Comparison of ENCODE assay signal across 11 cellular contexts in genomic region chr7:2640858-2641257, GRCh38. TPM values are rescaled to one million over a fixed set of nuclear protein-coding genes. Genes with fewer than 3 reads are reported as not detected.
DNase-seq lines count a peak whose midpoint lies in the region; ATAC-seq and TF ChIP-seq lines count a peak whose summit lies in the region.
"Had no signal": no experiment of that assay in that cellular context is flagged by ENCODE, and none has a peak within 500 bp of the region (broad histone marks: within the 10 kb centered on the region; RNA-seq: fewer than 3 reads in every experiment).

No MANE protein-coding gene starts in this region.

- H3K36me3 ChIP-seq in mesendoderm (ENCODE audit: control insufficient read depth, insufficient read depth, low read length) (no peaks in the 10 kb centered on the region), testis (ENCODE audit: low read depth, missing control alignments) (no peaks in the 10 kb centered on the region), Karpas-422 (ENCODE audit: insufficient read depth, low read length) (no peaks in the 10 kb centered on the region)

- H3K79me2 ChIP-seq in mesendoderm (ENCODE audit: control insufficient read depth, insufficient read depth, low read length) (peaks cover 73% of the 10 kb centered on the region), Karpas-422 (ENCODE audit: low read length) (no peaks in the 10 kb centered on the region)

- H3K4me2 ChIP-seq in mesendoderm (ENCODE audit: low read length): no peak overlapping the region
- no peak overlapping the region for H3K4me2 ChIP-seq in Karpas-422 (ENCODE audit: low read depth, low read length, poor library complexity, severe bottlenecking)

- H4K5ac ChIP-seq in mesendoderm (ENCODE audit: low read length): no peak overlapping the region

- H2BK5ac ChIP-seq in mesendoderm (ENCODE audit: low read length): peak overlapping the region; percentile 21

- H3K27ac ChIP-seq in mesendoderm (ENCODE audit: low read depth, low read length) (peak overlapping the region; percentile 97), testis (peak overlapping the region; percentile 44 to 72), Karpas-422 (ENCODE audit: low read length) (no peak overlapping the region)

- H3K27me3 Mint-ChIP-seq in chondrocyte (ENCODE audit: low read depth) (no peaks in the 10 kb centered on the region), natural killer cell (ENCODE audit: low read depth in 2 of 2) (no peaks in the 10 kb centered on the region)

- peak overlapping the region; percentile 70 for H3K23ac ChIP-seq in mesendoderm (ENCODE audit: low read length)

- H3K4me3 ChIP-seq in mesendoderm (ENCODE audit: low read length) (no peak overlapping the region), testis (no peak overlapping the region), Karpas-422 (ENCODE audit: low read length) (no peak overlapping the region)

- no peak overlapping the region for H2AFZ ChIP-seq in Karpas-422 (ENCODE audit: low read length)

- peaks cover 85% of the 10 kb centered on the region for H3K4me1 Mint-ChIP-seq in chondrocyte (ENCODE audit: low read depth)
- H3K4me1 Mint-ChIP-seq in natural killer cell: peaks cover 15 to 24% of the 10 kb centered on the region in 2 donors

- peaks cover 28% of the 10 kb centered on the region for H3K79me1 ChIP-seq in mesendoderm (ENCODE audit: low read length)

- H2AK5ac ChIP-seq in mesendoderm (ENCODE audit: low read length): peak overlapping the region; percentile 35

- H3K4me1 ChIP-seq in mesendoderm (ENCODE audit: control insufficient read depth, low read depth, low read length) (peaks cover 15% of the 10 kb centered on the region), testis (peaks cover 57% of the 10 kb centered on the region), Karpas-422 (ENCODE audit: low read length) (peaks cover 17% of the 10 kb centered on the region)

- TF ChIP-seq CTCF in chondrocyte (IDR thresholded peaks at IDR 0.05) (no peak), testis (IDR thresholded peaks at IDR 0.05) (no peak), natural killer cell (IDR thresholded peaks at IDR 0.05) (no peak)

- intact Hi-C loops in testis (cut with DNase I; ENCODE audit: low total_unique reads) (no loop called here), natural killer cell (cut with micrococcal nuclease) (no loop called here)

- H3K27me3 ChIP-seq in mesendoderm (ENCODE audit: insufficient read depth, low read length, poor library complexity) (no peaks in the 10 kb centered on the region), testis (no peaks in the 10 kb centered on the region), Karpas-422 (ENCODE audit: low read length) (no peaks in the 10 kb centered on the region)

- H3K36me3 Mint-ChIP-seq in chondrocyte (ENCODE audit: low read depth) (no peaks in the 10 kb centered on the region), natural killer cell (no peaks in the 10 kb centered on the region)
- H3K36me3 Mint-ChIP-seq: immature natural killer cell had no signal

- no peak overlapping the region for H4K8ac ChIP-seq in mesendoderm (ENCODE audit: low read depth, low read length)

- ATAC-seq in GM21528 (IDR thresholded peaks at IDR 0.05; ENCODE audit: low FRiP score, unreplicated experiment) (no peak), natural killer cell (no peak)

- H4K20me1 ChIP-seq in Karpas-422 (ENCODE audit: insufficient read depth, low read depth, low read length): peaks cover 3% of the 10 kb centered on the region; the same call in 1 of the 2 replicates

- peak overlapping the region; percentile 58 for H3K4ac ChIP-seq in mesendoderm (ENCODE audit: low read depth, low read length)

- no peaks in the 10 kb centered on the region for H3K9me2 ChIP-seq in Karpas-422 (replicated peaks; ENCODE audit: insufficient read depth, low read length)

- no peak overlapping the region for H2BK15ac ChIP-seq in mesendoderm (replicated peaks; ENCODE audit: low read depth)

- H3K56ac ChIP-seq in mesendoderm (ENCODE audit: low read length): peak overlapping the region; percentile 83

- WGBS in mesendoderm (ENCODE audit: extremely low coverage, insufficient coverage, low lambda C conversion rate): no CpG with 5 or more reads among the region's 8 CpGs
- 74 to 80% methylated on average over 1 to 8 of the region's 8 CpGs for WGBS in testis, 2 donors

- peak overlapping the region; percentile 69 for H2BK120ac ChIP-seq in mesendoderm (ENCODE audit: low read depth, low read length)

- H3K9me3 Mint-ChIP-seq in chondrocyte (ENCODE audit: low read depth): no peaks in the 10 kb centered on the region
- H3K9me3 Mint-ChIP-seq in natural killer cell: no peaks in the 10 kb centered on the region
- H3K9me3 Mint-ChIP-seq: immature natural killer cell had no signal

- TF ChIP-seq POLR2A in testis (IDR thresholded peaks at IDR 0.05): no peak

- H3K9me3 ChIP-seq in testis (no peaks in the 10 kb centered on the region), Karpas-422 (ENCODE audit: low read length) (no peaks in the 10 kb centered on the region)

- peak overlapping the region; percentile 69 for H3K18ac ChIP-seq in mesendoderm (ENCODE audit: low read length)

- H3K9ac ChIP-seq in mesendoderm (ENCODE audit: low read length) (peak overlapping the region; percentile 68), Karpas-422 (ENCODE audit: low read length) (no peak overlapping the region)

- H3K4me3 Mint-ChIP-seq in chondrocyte (ENCODE audit: unreplicated experiment) (peak overlapping the region; percentile 36), natural killer cell (no peak overlapping the region)
- H3K4me3 Mint-ChIP-seq: immature natural killer cell had no signal

- DNase-seq in M059J (ENCODE audit: low read depth) (peak; percentile 75), chondrocyte (ENCODE audit: low spot score) (no peak), mesendoderm (no peak), testis (no peak), natural killer cell (no peak), middle frontal gyrus (ENCODE audit: extremely low spot score, low spot score) (no peak), Karpas-422 (no peak)
- DNase-seq: immature natural killer cell, NCI-H1417, SIG-M5 had no signal

- H3K27ac Mint-ChIP-seq in chondrocyte (ENCODE audit: unreplicated experiment): peak overlapping the region; percentile 92
- H3K27ac Mint-ChIP-seq in natural killer cell: no peak overlapping the region
- H3K27ac Mint-ChIP-seq: immature natural killer cell had no signal

RNA-seq across cellular contexts. Expression of gene TTYH3, which starts 9.1 kb away (rescaled TPM):
- total RNA-seq in M059J (2014; rRNA removed; shearing (Covaris generic)): 18.9 and 38.9 TPM in 2 replicates
- total RNA-seq in chondrocyte: 196 to 209 TPM (median 198 TPM) in 3 replicates
- 98.9 TPM for polyA plus RNA-seq in mesendoderm (2013, experiment 1 of 2)
- polyA plus RNA-seq in mesendoderm (2013, experiment 2 of 2): 97.0 TPM
- 10 to 100 TPM; 59.5 to 69.9 TPM for total RNA-seq in testis
- polyA plus RNA-seq in testis (ENCODE audit: insufficient read depth, low read depth, low replicate concordance): 35.6 TPM
- 10 to 100 TPM; 38.3 to 47.1 (median 42.4) TPM for total RNA-seq in natural killer cell
- 0.37 and 0.87 TPM in 2 replicates for total RNA-seq in Karpas-422 (2014; rRNA removed; shearing (Covaris generic); ENCODE audit: low replicate concordance)

RNA-seq across cellular contexts. Expression of gene AMZ1, which starts 47.1 kb away (rescaled TPM):
- 0.57 and 1.2 TPM in 2 replicates for total RNA-seq in M059J (2014; rRNA removed; shearing (Covaris generic))
- 9.1 to 11.1 TPM (median 9.6 TPM) in 3 replicates for total RNA-seq in chondrocyte
- polyA plus RNA-seq in mesendoderm (2013, experiment 1 of 2): 0.28 TPM
- polyA plus RNA-seq in mesendoderm (2013, experiment 2 of 2): 0.34 TPM
- total RNA-seq in testis: 1 to 10 TPM; 1.1 to 2.7 TPM
- polyA plus RNA-seq in testis (ENCODE audit: insufficient read depth, low read depth, low replicate concordance): 3.2 TPM
- total RNA-seq in natural killer cell: 1 to 10 TPM in 1 of 3 donors, under 1 TPM in 2; 0.07 to 1.2 (median 0.27) TPM
- not detected in 2 replicates for total RNA-seq in Karpas-422 (2014; rRNA removed; shearing (Covaris generic); ENCODE audit: low replicate concordance)

Comparison
In these comparisons a context has a peak if more than half of its experiments do, and no peak if none do; other contexts are left out.
1. RNA of gene TTYH3, which starts 9.1 kb away (total RNA-seq): 196 to 209 TPM in chondrocyte, 59.5 to 69.9 TPM in testis, 38.3 to 47.1 TPM in natural killer cell and 18.9 to 38.9 TPM in M059J; 0.37 to 0.87 TPM in Karpas-422; every median in the first group is over 10 times any median in the second.